10 cellular contexts compared by ENCODE assay signal in genomic region chr1:47650205-47650604, GRCh38.
DNase-seq lines count a peak whose midpoint lies in the region; ATAC-seq and TF ChIP-seq lines count a peak whose summit lies in the region.
"Had no signal": no experiment of that assay in that cellular context is flagged by ENCODE, and none has a peak within 500 bp of the region (broad histone marks: within the 10 kb centered on the region; RNA-seq: fewer than 3 reads in every experiment).

No MANE protein-coding gene starts in this region.

- no peak overlapping the region for H3K4me3 ChIP-seq in fibroblast of pulmonary artery (replicated peaks; ENCODE audit: low read depth, low read length)
- no peak overlapping the region for H3K4me3 ChIP-seq in stomach
- H3K4me3 ChIP-seq in neuronal stem cell (ENCODE audit: low read length in 2 of 2), result no peak overlapping the region

- H3K4me2 ChIP-seq in neuronal stem cell (ENCODE audit: insufficient read depth, low read length, poor library complexity, severe bottlenecking), result no peak overlapping the region

- no peak for TF ChIP-seq CTCF in fibroblast of pulmonary artery (IDR thresholded peaks at IDR 0.05; ENCODE audit: low read length, missing control alignments)
- TF ChIP-seq CTCF in stomach (IDR thresholded peaks at IDR 0.05), result no peak

- H3K79me1 ChIP-seq in neuronal stem cell (ENCODE audit: low read depth, low read length), result no peaks in the 10 kb centered on the region

- no peaks in the 10 kb centered on the region for H3K9me3 Mint-ChIP-seq in T-helper 2 cell treated with Interferon-gamma antibody and Interleukin-4, amounts not matched to agents 5 μg/mL and 100 μg/mL, for 36 hours
- H3K9me3 Mint-ChIP-seq: effector memory CD8-positive, alpha-beta T cell; IgD-negative memory B cell had no signal

- 58 to 65% (median 61%) methylated on average over 7 of the region's 7 CpGs for WGBS in stomach, 5 donors
- WGBS in neuronal stem cell (ENCODE audit: extremely low coverage in 2 of 2, insufficient read length in 2 of 2, insufficient replicate concordance in 1 of 2), 2 donors, result no CpG with 5 or more reads among the region's 7 CpGs

- H3K27ac Mint-ChIP-seq in T-helper 2 cell treated with Interferon-gamma antibody and Interleukin-4, amounts not matched to agents 5 μg/mL and 100 μg/mL, for 36 hours, result no peak overlapping the region
- H3K27ac Mint-ChIP-seq: effector memory CD8-positive, alpha-beta T cell; IgD-negative memory B cell had no signal

- intact Hi-C loops in stomach (cut with DNase I; ENCODE audit: low total_unique reads), result no loop called here

- no peak overlapping the region for H2BK5ac ChIP-seq in neuronal stem cell (ENCODE audit: low read length)

- no peak for TF ChIP-seq EP300 in stomach (IDR thresholded peaks at IDR 0.05)

- DNase-seq in HPDE6-E6E7 (ENCODE audit: extremely low spot score), result peak; percentile 90
- peak; percentile 0 for DNase-seq in OCI-M1 (lab: John Stamatoyannopoulos, UW)
- peak; percentile 49 for DNase-seq in fibroblast of pulmonary artery (ENCODE audit: low read depth)
- peak; percentile 25 for DNase-seq in stomach
- DNase-seq in T-helper 2 cell treated with Interferon-gamma antibody and Interleukin-4, amounts not matched to agents 5 μg/mL and 100 μg/mL, for 36 hours (ENCODE audit: low spot score), result no peak
- no peak for DNase-seq in GM19240 (ENCODE audit: insufficient read length, low spot score)
- no peak for DNase-seq in neuronal stem cell (ENCODE audit: low spot score)
- DNase-seq: effector memory CD8-positive, alpha-beta T cell had no signal

- H3K9ac ChIP-seq in neuronal stem cell (ENCODE audit: low read depth, low read length, poor library complexity), result no peak overlapping the region

- no peak overlapping the region for H2BK12ac ChIP-seq in neuronal stem cell (ENCODE audit: low read length)

- H3K23ac ChIP-seq in neuronal stem cell (ENCODE audit: low read depth, low read length, poor library complexity), result no peak overlapping the region

- no peak overlapping the region for H2AK5ac ChIP-seq in neuronal stem cell (ENCODE audit: low read depth, low read length)

- no peak overlapping the region for H2BK15ac ChIP-seq in neuronal stem cell (ENCODE audit: low read length)

- H2AFZ ChIP-seq in neuronal stem cell (ENCODE audit: low read length), result no peak overlapping the region

- no peak overlapping the region for H3K4ac ChIP-seq in neuronal stem cell (ENCODE audit: low read length)

- no peak for ATAC-seq in GM19455 (IDR thresholded peaks at IDR 0.05; ENCODE audit: unreplicated experiment)
- ATAC-seq: effector memory CD8-positive, alpha-beta T cell had no signal

- no peak for TF ChIP-seq POLR2A in stomach (IDR thresholded peaks at IDR 0.05)

- no peak overlapping the region for H4K91ac ChIP-seq in neuronal stem cell (ENCODE audit: low read depth, low read length, poor library complexity)

- H3K36me3 Mint-ChIP-seq in T-helper 2 cell treated with Interferon-gamma antibody and Interleukin-4, amounts not matched to agents 5 μg/mL and 100 μg/mL, for 36 hours (ENCODE audit: low read depth), result no peaks in the 10 kb centered on the region
- H3K36me3 Mint-ChIP-seq: IgD-negative memory B cell had no signal

- H3K36me3 ChIP-seq in stomach, result no peaks in the 10 kb centered on the region
- no peaks in the 10 kb centered on the region for H3K36me3 ChIP-seq in neuronal stem cell (replicated peaks in 1 of 2; ENCODE audit: control insufficient read depth in 2 of 2, insufficient read depth in 2 of 2, low read length in 2 of 2)

- H3K27ac ChIP-seq in stomach (no peak overlapping the region), neuronal stem cell (replicated peaks; ENCODE audit: low read length) (no peak overlapping the region)

- H3K4me1 Mint-ChIP-seq in T-helper 2 cell treated with Interferon-gamma antibody and Interleukin-4, amounts not matched to agents 5 μg/mL and 100 μg/mL, for 36 hours (ENCODE audit: low read depth), result no peaks in the 10 kb centered on the region
- H3K4me1 Mint-ChIP-seq: IgD-negative memory B cell had no signal

- no peak overlapping the region for H2BK120ac ChIP-seq in neuronal stem cell (ENCODE audit: low read depth, low read length)

- no peak overlapping the region for H3K4me3 Mint-ChIP-seq in T-helper 2 cell treated with Interferon-gamma antibody and Interleukin-4, amounts not matched to agents 5 μg/mL and 100 μg/mL, for 36 hours
- H3K4me3 Mint-ChIP-seq: effector memory CD8-positive, alpha-beta T cell; IgD-negative memory B cell had no signal

- H3K4me1 ChIP-seq in stomach (no peaks in the 10 kb centered on the region), neuronal stem cell (ENCODE audit: control insufficient read depth in 2 of 2, insufficient read depth in 1 of 2, low read depth in 1 of 2, low read length in 2 of 2) (no peaks in the 10 kb centered on the region)

- no peak overlapping the region for H4K8ac ChIP-seq in neuronal stem cell (ENCODE audit: low read depth, low read length)

- H3K18ac ChIP-seq in neuronal stem cell (ENCODE audit: low read length), result no peak overlapping the region

- H3K14ac ChIP-seq in neuronal stem cell (ENCODE audit: low read length), result no peak overlapping the region

- H3K9me3 ChIP-seq in stomach (no peaks in the 10 kb centered on the region), neuronal stem cell (replicated peaks in 1 of 2; ENCODE audit: control insufficient read depth in 2 of 2, insufficient read depth in 1 of 2, low read depth in 1 of 2, low read length in 2 of 2) (no peaks in the 10 kb centered on the region)

- H3K27me3 Mint-ChIP-seq in T-helper 2 cell treated with Interferon-gamma antibody and Interleukin-4, amounts not matched to agents 5 μg/mL and 100 μg/mL, for 36 hours (ENCODE audit: low read depth), result peaks cover 6% of the 10 kb centered on the region

- no peaks in the 10 kb centered on the region for H3K27me3 ChIP-seq in stomach
- H3K27me3 ChIP-seq in neuronal stem cell (ENCODE audit: control insufficient read depth in 3 of 3, insufficient read depth in 3 of 3, low read depth in 1 of 3, low read length in 3 of 3), result no peaks in the 10 kb centered on the region

Comparison
In these comparisons a context has a peak if more than half of its experiments do, and no peak if none do; other contexts are left out.
1. DNase-seq: peak in HPDE6-E6E7 (single experiment), OCI-M1 (single experiment), fibroblast of pulmonary artery (single experiment) and stomach (single experiment); none in T-helper 2 cell treated with Interferon-gamma antibody and Interleukin-4, amounts not matched to agents 5 μg/mL and 100 μg/mL, for 36 hours (single experiment), GM19240 (single experiment) and neuronal stem cell (single experiment).